Comparison of ENCODE assay signal across 10 cellular contexts in genomic region chr11:64852804-64853520, GRCh38. TPM values are rescaled to one million over a fixed set of nuclear protein-coding genes. Genes with fewer than 3 reads are reported as not detected.
A peak's percentile ranks its signal among the peaks of the same experiment; 100 is the strongest.
DNase-seq lines count a peak whose midpoint lies in the region; ATAC-seq, FAIRE-seq and TF ChIP-seq lines count a peak whose summit lies in the region.
"Had no signal": no experiment of that assay in that cellular context is flagged by ENCODE, and none has a peak within 500 bp of the region (broad histone marks: within the 10 kb centered on the region; RNA-seq: fewer than 3 reads in every experiment).

No MANE protein-coding gene starts in this region.

- H2BK5ac ChIP-seq in H9 (ENCODE audit: insufficient read length, low read length), result no peak overlapping the region

- no peak overlapping the region for H4K8ac ChIP-seq in H9 (replicated peaks; ENCODE audit: insufficient read length, low read depth, low read length)

- no peak overlapping the region for H3K9ac ChIP-seq in H9 (ENCODE audit: extremely low read depth, insufficient read length, low read length)

- no peaks in the 10 kb centered on the region for H4K20me1 ChIP-seq in H9 (ENCODE audit: control insufficient read depth, insufficient read depth, insufficient read length)

- H3K4me3 ChIP-seq in A549, result no peak overlapping the region

- no peak overlapping the region for H3K14ac ChIP-seq in H9 (ENCODE audit: insufficient read depth, low read length)

- H3K23me2 ChIP-seq in H9 (ENCODE audit: insufficient read length, low read depth, low read length, poor library complexity, severe bottlenecking), result no peaks in the 10 kb centered on the region

- H2BK120ac ChIP-seq in H9 (ENCODE audit: low read depth, low read length, poor library complexity, severe bottlenecking), result no peak overlapping the region

- peaks cover 60 to 94% (median 85%) of the 10 kb centered on the region in 3 donors for H3K4me1 Mint-ChIP-seq in naive B cell
- peaks cover 21 to 22% of the 10 kb centered on the region in 2 experiments for H3K4me1 Mint-ChIP-seq in H9

- H3K56ac ChIP-seq in H9 (ENCODE audit: insufficient read length, low read depth, low read length), result no peak overlapping the region

- H3K27ac ChIP-seq in A549 (peak overlapping the region; percentile 91 to 92), H9 (ENCODE audit: insufficient read length, low read depth, low read length) (no peak overlapping the region)

- H2BK15ac ChIP-seq in H9 (ENCODE audit: low read depth, low read length), result no peak overlapping the region

- no peaks in the 10 kb centered on the region for H3K27me3 ChIP-seq in H9 (ENCODE audit: insufficient read depth, low read length)

- TF ChIP-seq RAD21 in A549 (conservative IDR thresholded peaks at IDR 0.05 in 1 of 2, IDR thresholded peaks at IDR 0.05 in 1 of 2), result no peak

- CTCF ChIA-PET in A549 (lab: Yijun Ruan, JAX), result interaction anchor here (0.5 to 39.4 kb wide), 11 partner anchors 5 to 462 kb away, joined by 3 to 1607 read pairs (median 4); partner anchors contain the start of genes ARL2, CDC42BPG and EHD1

- H3K4me3 Mint-ChIP-seq in naive B cell, result peak overlapping the region; percentile 69 to 93 (median 84)
- H3K4me3 Mint-ChIP-seq in H9, result no peak overlapping the region

- no peak overlapping the region for H4K5ac ChIP-seq in H9 (ENCODE audit: insufficient read length, low read depth, low read length)

- H3T11ph ChIP-seq in H9 (ENCODE audit: low read length), result no peak overlapping the region

- 88% methylated on average over 22 of the region's 24 CpGs for WGBS in A549 (ENCODE audit: missing lambda C conversion rate)
- WGBS in H9 (ENCODE audit: extremely low coverage, insufficient read length, low lambda C conversion rate), result no CpG with 5 or more reads among the region's 24 CpGs

- no peak for TF ChIP-seq CTCF in A549 (IDR thresholded peaks at IDR 0.05)
- no peak for TF ChIP-seq CTCF in GM13976 (IDR thresholded peaks at IDR 0.05; ENCODE audit: borderline replicate concordance, control extremely low read depth, extremely low read depth, insufficient read depth, missing control alignments)
- TF ChIP-seq CTCF in H9 (conservative IDR thresholded peaks at IDR 0.05), result no peak

- H3K9me3 ChIP-seq in A549 (no peaks in the 10 kb centered on the region), H9 (ENCODE audit: control insufficient read depth, low read depth, low read length) (no peaks in the 10 kb centered on the region)

- no peak overlapping the region for H3K23ac ChIP-seq in H9 (ENCODE audit: insufficient read length, low read depth, low read length)

- no peak overlapping the region for H3K18ac ChIP-seq in H9 (ENCODE audit: insufficient read length, low read depth, low read length)

- H2AK5ac ChIP-seq in H9 (ENCODE audit: insufficient read length, low read length), result no peak overlapping the region

- no peak for TF ChIP-seq POLR2A in A549 (IDR thresholded peaks at IDR 0.05; ENCODE audit: low read length)

- no peak for ATAC-seq in A549
- ATAC-seq in activated naive CD4-positive, alpha-beta T cell treated with anti-CD3 and anti-CD28 coated beads, Interleukin-2, amount 50 U/mL, for 72 hours, result no peak
- peak; percentile 10 to 20 for ATAC-seq in naive B cell (ENCODE audit: low read depth in 2 of 2)
- ATAC-seq in GM21619 (IDR thresholded peaks at IDR 0.05; ENCODE audit: unreplicated experiment), result no peak
- no peak for ATAC-seq in HG02759 (IDR thresholded peaks at IDR 0.05; ENCODE audit: unreplicated experiment)
- ATAC-seq in GM18873 (IDR thresholded peaks at IDR 0.05; ENCODE audit: low FRiP score, unreplicated experiment), result no peak

- no peak overlapping the region for H2BK20ac ChIP-seq in H9 (ENCODE audit: low read depth, low read length, poor library complexity, severe bottlenecking)

- no peak overlapping the region for H2BK12ac ChIP-seq in H9 (ENCODE audit: insufficient read length, low read depth, low read length)

- peak overlapping the region; percentile 81 to 92 for H3K27ac Mint-ChIP-seq in activated naive CD4-positive, alpha-beta T cell treated with anti-CD3 and anti-CD28 coated beads, Interleukin-2, amount 50 U/mL, for 72 hours
- H3K27ac Mint-ChIP-seq in naive B cell (peak overlapping the region; percentile 98 to 100 (median 99)), H9 (peak overlapping the region in 1 of 3 experiments; percentile 28; a peak in 1 of 7 replicates)

- H3K79me1 ChIP-seq in H9 (ENCODE audit: insufficient read depth, low read depth, low read length, poor library complexity, severe bottlenecking), result no peaks in the 10 kb centered on the region

- H3K79me2 ChIP-seq in H9 (ENCODE audit: insufficient read depth, low read length), result no peaks in the 10 kb centered on the region

- in situ Hi-C loops in GM13976 (cut with MboI; ENCODE audit: low sequenced_read_pairs, unreplicated experiment), result no loop called here

- H3K4ac ChIP-seq in H9 (ENCODE audit: low read depth, low read length), result no peak overlapping the region

- FAIRE-seq in A549 (lab: Jason Lieb, UNC), result no peak

- no peak for DNase-seq in A549 (ENCODE audit: low read depth in 1 of 2, low spot score in 1 of 2)
- DNase-seq in GM13976 (ENCODE audit: low spot score), result peak; percentile 65
- DNase-seq in activated naive CD4-positive, alpha-beta T cell treated with anti-CD3 and anti-CD28 coated beads, Interleukin-2, amount 50 U/mL, for 72 hours (ENCODE audit: low spot score in 2 of 2), result no peak
- DNase-seq in naive B cell, result peak; percentile 73
- no peak for DNase-seq in H9
- DNase-seq: NCI-H1092 treated with DMSO at 0.1 percent for 48 hours, substantia nigra had no signal

- no peak for TF ChIP-seq EP300 in A549 (IDR thresholded peaks at IDR 0.05)

- H2AFZ ChIP-seq in H9 (ENCODE audit: low read length), result no peak overlapping the region

- POLR2A ChIA-PET in A549 (lab: Yijun Ruan, JAX), result interaction anchor here (1.1 kb wide), 1 partner anchor 27 kb away, joined by 3 read pairs; no protein-coding TSS in a partner anchor

- H3K36me3 Mint-ChIP-seq in activated naive CD4-positive, alpha-beta T cell treated with anti-CD3 and anti-CD28 coated beads, Interleukin-2, amount 50 U/mL, for 72 hours, result peaks cover 34 to 39% of the 10 kb centered on the region in 2 donors
- peaks cover 0 to 8% of the 10 kb centered on the region in 2 donors for H3K36me3 Mint-ChIP-seq in naive B cell
- peaks cover 2 to 14% (median 11%) of the 10 kb centered on the region in 3 experiments; a peak in 6 of 7 replicates for H3K36me3 Mint-ChIP-seq in H9 (ENCODE audit: insufficient read depth in 1 of 3, low read depth in 3 of 3)

- no peak overlapping the region; the same call in 2 of the 3 replicates for H3K4me2 ChIP-seq in A549
- H3K4me2 ChIP-seq in H9 (ENCODE audit: insufficient read depth, insufficient read length, low read length), result no peak overlapping the region

- H4K91ac ChIP-seq in H9 (ENCODE audit: insufficient read length, low read depth, low read length), result no peak overlapping the region

- H3K27me3 Mint-ChIP-seq in naive B cell, result no peaks in the 10 kb centered on the region
- no peaks in the 10 kb centered on the region for H3K27me3 Mint-ChIP-seq in H9 (ENCODE audit: low read depth)

- H3K9me3 Mint-ChIP-seq in activated naive CD4-positive, alpha-beta T cell treated with anti-CD3 and anti-CD28 coated beads, Interleukin-2, amount 50 U/mL, for 72 hours, result no peaks in the 10 kb centered on the region
- H3K9me3 Mint-ChIP-seq in naive B cell (no peaks in the 10 kb centered on the region), H9 (no peaks in the 10 kb centered on the region)

- H3K4me1 ChIP-seq in A549 (peaks cover 96% of the 10 kb centered on the region), H9 (ENCODE audit: insufficient read depth, low read length) (no peaks in the 10 kb centered on the region; the same call in 1 of the 2 replicates)

RNA-seq across cellular contexts. Expression of gene CDC42BPG, which starts 8.5 kb away (rescaled TPM):
- polyA plus RNA-seq in A549 (2011; rRNA removed), result 0.35 and 0.50 TPM in 2 replicates
- 0.26 and 0.49 TPM in 2 replicates for polyA plus RNA-seq in A549 (2012; cell fraction: cytosol; rRNA removed)
- polyA plus RNA-seq in A549 (2012; cell fraction: nucleus; rRNA removed), result 1.3 and 1.8 TPM in 2 replicates
- polyA plus RNA-seq in A549 (2017; fragmentation: RNase III; extraction: RNeasy Plus Mini Kit Qiagen cat#74134 plus additional on column Dnase treatment), result 1.0 to 1.1 TPM (median 1.0 TPM) in 3 replicates
- 0.45 and 1.0 TPM in 2 replicates for polyA minus RNA-seq in A549 (2011; rRNA and poly(A)+ RNA removed)
- under 1 TPM; 0.61 to 0.76 TPM for total RNA-seq in activated naive CD4-positive, alpha-beta T cell treated with anti-CD3 and anti-CD28 coated beads, Interleukin-2, amount 50 U/mL, for 72 hours
- under 1 TPM in 4 of 6 donors, not detected in 2; 0.17 to 0.57 (median 0.33) TPM for polyA plus RNA-seq in naive B cell (ENCODE audit: low read depth in 6 of 6)
- 24.2 and 24.9 TPM in 2 replicates for total RNA-seq in H9 (2021)

RNA-seq across cellular contexts. Expression of gene EHD1, which starts 25.5 kb away (rescaled TPM):
- polyA plus RNA-seq in A549 (2011; rRNA removed), result 25.9 and 27.7 TPM in 2 replicates
- 96.0 and 103 TPM in 2 replicates for polyA plus RNA-seq in A549 (2012; cell fraction: cytosol; rRNA removed)
- polyA plus RNA-seq in A549 (2012; cell fraction: nucleus; rRNA removed), result 153 and 200 TPM in 2 replicates
- 37.8 to 52.4 TPM (median 43.4 TPM) in 3 replicates for polyA plus RNA-seq in A549 (2017; fragmentation: RNase III; extraction: RNeasy Plus Mini Kit Qiagen cat#74134 plus additional on column Dnase treatment)
- polyA minus RNA-seq in A549 (2011; rRNA and poly(A)+ RNA removed), result 65.8 and 67.3 TPM in 2 replicates
- 100 to 1,000 TPM in 1 of 2 donors, 10 to 100 TPM in 1; 93.1 to 123 TPM for total RNA-seq in activated naive CD4-positive, alpha-beta T cell treated with anti-CD3 and anti-CD28 coated beads, Interleukin-2, amount 50 U/mL, for 72 hours
- polyA plus RNA-seq in naive B cell (ENCODE audit: low read depth in 6 of 6), result 100 to 1,000 TPM in 2 of 6 donors, 10 to 100 TPM in 4; 65.3 to 119 (median 90.7) TPM
- 29.1 and 31.0 TPM in 2 replicates for total RNA-seq in H9 (2021)

RNA-seq across cellular contexts. Expression of gene MEN1, which starts 42.6 kb away (rescaled TPM):
- polyA plus RNA-seq in A549 (2011; rRNA removed) (17.0 and 18.5 TPM in 2 replicates), A549 (2017; fragmentation: RNase III; extraction: RNeasy Plus Mini Kit Qiagen cat#74134 plus additional on column Dnase treatment) (30.2 to 35.5 TPM (median 34.7 TPM) in 3 replicates), naive B cell (ENCODE audit: low read depth in 6 of 6) (10 to 100 TPM; 12.3 to 49.5 (median 27.4) TPM)
- 50.1 and 64.4 TPM in 2 replicates for polyA plus RNA-seq in A549 (2012; cell fraction: cytosol; rRNA removed)
- polyA plus RNA-seq in A549 (2012; cell fraction: nucleus; rRNA removed), result 94.3 and 126 TPM in 2 replicates
- 13.9 and 14.7 TPM in 2 replicates for polyA minus RNA-seq in A549 (2011; rRNA and poly(A)+ RNA removed)
- total RNA-seq in activated naive CD4-positive, alpha-beta T cell treated with anti-CD3 and anti-CD28 coated beads, Interleukin-2, amount 50 U/mL, for 72 hours, result 10 to 100 TPM in 1 of 2 donors, 1 to 10 TPM in 1; 9.7 to 35.1 TPM
- 49.9 and 50.0 TPM in 2 replicates for total RNA-seq in H9 (2021)

RNA-seq across cellular contexts. Expression of gene MAP4K2, which starts 49.9 kb away (rescaled TPM):
- 9.4 and 10.2 TPM in 2 replicates for polyA plus RNA-seq in A549 (2011; rRNA removed)
- 13.1 and 13.5 TPM in 2 replicates for polyA plus RNA-seq in A549 (2012; cell fraction: cytosol; rRNA removed)
- 25.7 and 33.8 TPM in 2 replicates for polyA plus RNA-seq in A549 (2012; cell fraction: nucleus; rRNA removed)
- 8.4 to 10.6 TPM (median 9.9 TPM) in 3 replicates for polyA plus RNA-seq in A549 (2017; fragmentation: RNase III; extraction: RNeasy Plus Mini Kit Qiagen cat#74134 plus additional on column Dnase treatment)
- 11.3 and 17.7 TPM in 2 replicates for polyA minus RNA-seq in A549 (2011; rRNA and poly(A)+ RNA removed)
- total RNA-seq in activated naive CD4-positive, alpha-beta T cell treated with anti-CD3 and anti-CD28 coated beads, Interleukin-2, amount 50 U/mL, for 72 hours, result 10 to 100 TPM; 67.7 to 83.2 TPM
- 10 to 100 TPM; 29.8 to 65.0 (median 39.7) TPM for polyA plus RNA-seq in naive B cell (ENCODE audit: low read depth in 6 of 6)
- total RNA-seq in H9 (2021), result 21.6 and 24.7 TPM in 2 replicates

Comparison
In these comparisons a context has a peak if more than half of its experiments do, and no peak if none do; other contexts are left out.
1. ATAC-seq: peak in naive B cell (2 of 2); none in A549 (0 of 2), activated naive CD4-positive, alpha-beta T cell treated with anti-CD3 and anti-CD28 coated beads, Interleukin-2, amount 50 U/mL, for 72 hours (0 of 2), GM21619 (single experiment), HG02759 (single experiment) and GM18873 (single experiment).
2. DNase-seq: peak in GM13976 (single experiment) and naive B cell (single experiment); none in A549 (0 of 2), activated naive CD4-positive, alpha-beta T cell treated with anti-CD3 and anti-CD28 coated beads, Interleukin-2, amount 50 U/mL, for 72 hours (0 of 2) and H9 (single experiment).
3. H3K4me3 Mint-ChIP-seq: peak in naive B cell (8 of 8); none in H9 (0 of 2).
4. RNA of gene CDC42BPG, which starts 8.5 kb away (total RNA-seq): 24.2 to 24.9 TPM in H9; 0.61 to 0.76 TPM in activated naive CD4-positive, alpha-beta T cell treated with anti-CD3 and anti-CD28 coated beads, Interleukin-2, amount 50 U/mL, for 72 hours; every median in the first group is over 10 times any median in the second.